In the genomic region with DNA sequence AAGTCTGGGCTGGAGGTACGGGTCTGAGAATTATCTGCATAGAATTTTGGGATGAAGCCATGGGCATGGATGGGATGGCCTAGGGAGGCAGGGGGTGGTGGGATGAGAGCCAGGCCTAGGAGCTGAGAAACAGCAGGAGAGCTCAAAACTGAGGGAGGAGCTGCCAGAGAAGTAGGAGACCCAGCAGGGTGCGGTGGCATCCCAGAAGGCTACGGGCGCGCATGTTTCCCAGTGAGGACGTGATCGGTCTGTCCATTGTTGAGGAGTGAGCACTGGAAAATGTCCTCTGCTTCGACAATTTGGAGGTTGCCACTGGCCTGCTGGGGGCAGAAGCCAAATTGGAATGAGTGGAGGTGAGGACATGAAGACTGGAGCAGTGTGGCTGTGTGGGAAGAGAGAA, we compare ENCODE assay signal across 15 cellular contexts. TPM values are rescaled to one million over a fixed set of nuclear protein-coding genes. Genes with fewer than 3 reads are reported as not detected.
DNase-seq lines count a peak whose midpoint lies in the region; ATAC-seq lines count a peak whose summit lies in the region.
"Had no signal": no experiment of that assay in that cellular context is flagged by ENCODE, and none has a peak within 500 bp of the region (broad histone marks: within the 10 kb centered on the region; RNA-seq: fewer than 3 reads in every experiment).

No MANE protein-coding gene starts in this region.

- peaks cover 42% of the 10 kb centered on the region for H3K36me3 Mint-ChIP-seq in activated CD4-positive, alpha-beta T cell treated with anti-CD3 and anti-CD28 coated beads, Interleukin-2, amount 10 ng/mL, durations not matched to agents 24 days and 14 days (ENCODE audit: low read depth)
- peaks cover 31% of the 10 kb centered on the region for H3K36me3 Mint-ChIP-seq in T-cell

- no peak overlapping the region for H2AK5ac ChIP-seq in trophoblast cell (ENCODE audit: low read length)

- WGBS in trophoblast cell (ENCODE audit: extremely low coverage, insufficient coverage, insufficient read length) = no CpG with 5 or more reads among the region's 8 CpGs

- peak overlapping the region; percentile 56 for H3K27ac Mint-ChIP-seq in activated CD4-positive, alpha-beta T cell treated with anti-CD3 and anti-CD28 coated beads, Interleukin-2, amount 10 ng/mL, durations not matched to agents 24 days and 14 days
- H3K27ac Mint-ChIP-seq in T-cell = peak overlapping the region; percentile 76 to 96

- H3K27me3 Mint-ChIP-seq in activated CD4-positive, alpha-beta T cell treated with anti-CD3 and anti-CD28 coated beads, Interleukin-2, amount 10 ng/mL, durations not matched to agents 24 days and 14 days = no peaks in the 10 kb centered on the region
- no peaks in the 10 kb centered on the region for H3K27me3 Mint-ChIP-seq in T-cell

- H3K9ac ChIP-seq in trophoblast cell (ENCODE audit: low read length) = no peak overlapping the region
- H3K9ac ChIP-seq: KMS-11 had no signal

- no peak overlapping the region for H3K18ac ChIP-seq in trophoblast cell (ENCODE audit: low read length)

- no peak for ATAC-seq in T-cell (replicated peaks in 1 of 4)

- no peaks in the 10 kb centered on the region for H3K9me3 ChIP-seq in trophoblast cell (ENCODE audit: insufficient read depth, low read depth, low read length)
- H3K9me3 ChIP-seq: adrenal gland, spleen had no signal

- H2BK120ac ChIP-seq in trophoblast cell (ENCODE audit: insufficient read depth, low read length, poor library complexity) = no peak overlapping the region

- no peak for DNase-seq in activated CD4-positive, alpha-beta T cell treated with anti-CD3 and anti-CD28 coated beads, Interleukin-2, amount 10 ng/mL, durations not matched to agents 24 days and 14 days
- no peak for DNase-seq in activated CD4-positive, alpha-beta T cell treated with anti-CD3 and anti-CD28 coated beads for 4 hours
- no peak for DNase-seq in T-cell
- no peak for DNase-seq in trophoblast cell
- no peak for DNase-seq in dedifferentiated amniotic fluid mesenchymal stem cell (ENCODE audit: extremely low spot score)
- no peak for DNase-seq in cerebellar cortex (ENCODE audit: low spot score)
- no peak for DNase-seq in NCI-H510A (lab: John Stamatoyannopoulos, UW)
- DNase-seq: NCI-H146, NCI-H345, occipital lobe, SHP77 treated with DMSO at 0.1 percent for 48 hours, spleen had no signal

- peaks cover 21 to 39% of the 10 kb centered on the region in 2 experiments for H3K36me3 ChIP-seq in trophoblast cell (ENCODE audit: control insufficient read depth in 1 of 2, insufficient read depth in 2 of 2, low read length in 2 of 2)

- peaks cover 5 to 6% of the 10 kb centered on the region in 2 experiments for H3K4me1 ChIP-seq in trophoblast cell (ENCODE audit: control insufficient read depth in 1 of 2, insufficient read depth in 2 of 2, low read length in 2 of 2)

- H3K14ac ChIP-seq in trophoblast cell (ENCODE audit: low read length) = no peak overlapping the region

- H3K4ac ChIP-seq in trophoblast cell (ENCODE audit: low read depth, low read length) = peak overlapping the region; percentile 36

- no peak overlapping the region for H4K8ac ChIP-seq in trophoblast cell (ENCODE audit: low read depth, low read length)

- H3K9me3 Mint-ChIP-seq in activated CD4-positive, alpha-beta T cell treated with anti-CD3 and anti-CD28 coated beads, Interleukin-2, amount 10 ng/mL, durations not matched to agents 24 days and 14 days = no peaks in the 10 kb centered on the region
- no peaks in the 10 kb centered on the region for H3K9me3 Mint-ChIP-seq in T-cell

- H4K91ac ChIP-seq in trophoblast cell (ENCODE audit: low read depth, low read length) = no peak overlapping the region

- no peaks in the 10 kb centered on the region for H3K79me1 ChIP-seq in trophoblast cell (ENCODE audit: low read length)

- H3K4me2 ChIP-seq in trophoblast cell (ENCODE audit: low read length) = no peak overlapping the region
- H3K4me2 ChIP-seq: KMS-11 had no signal

- peaks cover 56% of the 10 kb centered on the region for H3K4me1 Mint-ChIP-seq in activated CD4-positive, alpha-beta T cell treated with anti-CD3 and anti-CD28 coated beads, Interleukin-2, amount 10 ng/mL, durations not matched to agents 24 days and 14 days
- H3K4me1 Mint-ChIP-seq in T-cell = peaks cover 76 to 78% (median 76%) of the 10 kb centered on the region in 3 donors

- peak overlapping the region; percentile 14 for H3K4me3 Mint-ChIP-seq in activated CD4-positive, alpha-beta T cell treated with anti-CD3 and anti-CD28 coated beads, Interleukin-2, amount 10 ng/mL, durations not matched to agents 24 days and 14 days
- H3K4me3 Mint-ChIP-seq in T-cell = peak overlapping the region in 1 of 3 donors; percentile 61

- H3K4me3 ChIP-seq in trophoblast cell (ENCODE audit: low read depth, low read length) = no peak overlapping the region
- H3K4me3 ChIP-seq: adrenal gland, spleen had no signal

- H3K27me3 ChIP-seq in trophoblast cell (ENCODE audit: insufficient read depth, low read length) = no peaks in the 10 kb centered on the region
- H3K27me3 ChIP-seq: adrenal gland, spleen had no signal

- POLR2A ChIA-PET in T-cell (lab: Charles Lee) = no interaction called here

- H3K23ac ChIP-seq in trophoblast cell (ENCODE audit: low read length) = no peak overlapping the region

- no peak overlapping the region for H2AFZ ChIP-seq in trophoblast cell (ENCODE audit: insufficient read depth, low read length, poor library complexity)

- H3K79me2 ChIP-seq in trophoblast cell (ENCODE audit: control insufficient read depth, insufficient read depth, low read length, poor library complexity) = peaks cover 4% of the 10 kb centered on the region

- no peak overlapping the region for H2BK12ac ChIP-seq in trophoblast cell (ENCODE audit: low read length)

- no peak overlapping the region for H4K12ac ChIP-seq in trophoblast cell (ENCODE audit: low read depth, low read length)

- no peak overlapping the region for H2BK5ac ChIP-seq in trophoblast cell (ENCODE audit: low read depth, low read length, poor library complexity)

- H3K27ac ChIP-seq in cingulate gyrus (ENCODE audit: low read depth, low read length) = peak overlapping the region; percentile 40
- H3K27ac ChIP-seq in trophoblast cell (ENCODE audit: low read depth, low read length) = no peak overlapping the region
- H3K27ac ChIP-seq: adrenal gland, KMS-11 had no signal

- CTCF ChIA-PET in T-cell (lab: Charles Lee) = no interaction called here

- intact Hi-C loops in activated CD4-positive, alpha-beta T cell treated with anti-CD3 and anti-CD28 coated beads, Interleukin-2, amount 10 ng/mL, durations not matched to agents 24 days and 14 days (cut with micrococcal nuclease) = no loop called here

RNA-seq across cellular contexts. Expression of gene MROH8, which starts 14.5 kb away (rescaled TPM):
- 0.63 and 1.3 TPM in 2 replicates for total RNA-seq in activated CD4-positive, alpha-beta T cell treated with anti-CD3 and anti-CD28 coated beads, Interleukin-2, amount 10 ng/mL, durations not matched to agents 24 days and 14 days
- total RNA-seq in T-cell = 1 to 10 TPM in 4 of 5 donors, under 1 TPM in 1; 0.70 to 2.5 (median 1.5) TPM
- 1.0 and 1.5 TPM in 2 replicates for polyA plus RNA-seq in trophoblast cell (2013)

RNA-seq across cellular contexts. Expression of gene RPN2, which starts 14.7 kb away (rescaled TPM):
- 208 and 213 TPM in 2 replicates for total RNA-seq in activated CD4-positive, alpha-beta T cell treated with anti-CD3 and anti-CD28 coated beads, Interleukin-2, amount 10 ng/mL, durations not matched to agents 24 days and 14 days
- 100 to 1,000 TPM in 4 of 5 donors, 10 to 100 TPM in 1; 88.8 to 130 (median 121) TPM for total RNA-seq in T-cell
- 353 and 385 TPM in 2 replicates for polyA plus RNA-seq in trophoblast cell (2013)
